Comparison of ENCODE assay signal across 8 cellular contexts in genomic region chr2:219498280-219499057, GRCh38. TPM values are rescaled to one million over a fixed set of nuclear protein-coding genes. Genes with fewer than 3 reads are reported as not detected.
DNase-seq lines count a peak whose midpoint lies in the region; ATAC-seq and TF ChIP-seq lines count a peak whose summit lies in the region.

Gene GMPPA, plus strand, starts transcription at chr2:219498891. Its CDS starts 1,085 bp downstream, at chr2:219499976.

- peak; percentile 91 for ATAC-seq in HG02623 (IDR thresholded peaks at IDR 0.05; ENCODE audit: unreplicated experiment)

- CTCF ChIA-PET in GM10248 (lab: Yijun Ruan, JAX), result interaction anchor here (0.7 to 18.5 kb wide), 19 partner anchors 11 to 204 kb away, joined by 3 to 325 read pairs (median 6); partner anchors contain the start of gene DNPEP

- TF ChIP-seq CTCF in GM10248 (IDR thresholded peaks at IDR 0.05; ENCODE audit: control extremely low read depth, extremely low read depth, low read depth, missing control alignments), result no peak

- H3K36me3 Mint-ChIP-seq in activated naive CD8-positive, alpha-beta T cell, result peaks cover 2% of the 10 kb centered on the region

- H3K27ac Mint-ChIP-seq in activated naive CD8-positive, alpha-beta T cell, result peak within 1 kb of the TSS; percentile 96

- peak within 1 kb of the TSS; percentile 100 for H3K4me3 Mint-ChIP-seq in activated naive CD8-positive, alpha-beta T cell

- POLR2A ChIA-PET in GM10248 (lab: Yijun Ruan, JAX), result interaction anchor here (0.5 to 1.9 kb wide), 5 partner anchors 12 to 301 kb away, joined by 3 to 6 read pairs (median 5); partner anchors contain the start of gene DNPEP

- no peaks in the 10 kb centered on the region for H3K9me3 Mint-ChIP-seq in activated naive CD8-positive, alpha-beta T cell (ENCODE audit: low read depth)

- DNase-seq in GM10248 (ENCODE audit: extremely low spot score) (peak; percentile 98), NCI-H1105 (lab: John Stamatoyannopoulos, UW) (peak; percentile 89), SKM-1 treated with dmso at 0.1 percent for 144 hours (lab: John Stamatoyannopoulos, UW; ENCODE audit: unreplicated experiment) (peak; percentile 97), glomerular endothelial cell (ENCODE audit: extremely low read depth, low read depth, low spot score) (peak; percentile 94), occipital lobe (lab: John Stamatoyannopoulos, UW) (peak; percentile 91)

- peaks cover 22% of the 10 kb centered on the region for H3K27me3 Mint-ChIP-seq in activated naive CD8-positive, alpha-beta T cell

- peaks cover 32% of the 10 kb centered on the region for H3K4me1 Mint-ChIP-seq in activated naive CD8-positive, alpha-beta T cell (ENCODE audit: low read depth)

- H3K27ac ChIP-seq in temporal lobe (ENCODE audit: low read depth, low read length), result peak within 1 kb of the TSS; percentile 89

RNA-seq across cellular contexts. Expression of gene GMPPA, which starts in this region (rescaled TPM):
- 33.8 and 33.9 TPM in 2 replicates for total RNA-seq in glomerular endothelial cell
- total RNA-seq in occipital lobe, result 7.5 TPM
- total RNA-seq in temporal lobe, result 7.9 TPM

Comparison
In these comparisons a context has a peak if more than half of its experiments do, and no peak if none do; other contexts are left out.
1. Peak in every context shown above with its lines: DNase-seq, ATAC-seq and H3K27ac ChIP-seq.